In genomic region chr17:32341141-32341856, GRCh38 we compare ENCODE assay signal across 1 cellular context.
TF ChIP-seq lines count a peak whose summit lies in the region.

No MANE protein-coding gene starts in this region.

TF ChIP-seq in H1, 55 proteins besides CTCF, POLR2A, EP300 and RAD21 (continued from another document):
- TF ChIP-seq CHD7 (IDR thresholded peaks at IDR 0.05; ENCODE audit: insufficient replicate concordance, low read length) (no peak), HDAC6 (IDR thresholded peaks at IDR 0.05; ENCODE audit: low read depth, low read length) (no peak), CBX5 (IDR thresholded peaks at IDR 0.05; ENCODE audit: low read depth, low read length) (no peak), SIRT6 (IDR thresholded peaks at IDR 0.05; ENCODE audit: low read length) (no peak), RBBP5 (IDR thresholded peaks at IDR 0.05; ENCODE audit: borderline replicate concordance, low read depth, low read length) (no peak), RFX5 (IDR thresholded peaks at IDR 0.05; ENCODE audit: borderline replicate concordance, low read depth, low read length) (no peak), TAF1 (IDR thresholded peaks at IDR 0.05; ENCODE audit: low read depth, low read length) (no peak), FOSL1 (IDR thresholded peaks at IDR 0.05; ENCODE audit: insufficient read depth, low read depth, low read length) (no peak), EGR1 (IDR thresholded peaks at IDR 0.05; ENCODE audit: borderline replicate concordance, low read depth, low read length) (no peak)
